ENCODE assay signal across 8 cellular contexts in the genomic region with DNA sequence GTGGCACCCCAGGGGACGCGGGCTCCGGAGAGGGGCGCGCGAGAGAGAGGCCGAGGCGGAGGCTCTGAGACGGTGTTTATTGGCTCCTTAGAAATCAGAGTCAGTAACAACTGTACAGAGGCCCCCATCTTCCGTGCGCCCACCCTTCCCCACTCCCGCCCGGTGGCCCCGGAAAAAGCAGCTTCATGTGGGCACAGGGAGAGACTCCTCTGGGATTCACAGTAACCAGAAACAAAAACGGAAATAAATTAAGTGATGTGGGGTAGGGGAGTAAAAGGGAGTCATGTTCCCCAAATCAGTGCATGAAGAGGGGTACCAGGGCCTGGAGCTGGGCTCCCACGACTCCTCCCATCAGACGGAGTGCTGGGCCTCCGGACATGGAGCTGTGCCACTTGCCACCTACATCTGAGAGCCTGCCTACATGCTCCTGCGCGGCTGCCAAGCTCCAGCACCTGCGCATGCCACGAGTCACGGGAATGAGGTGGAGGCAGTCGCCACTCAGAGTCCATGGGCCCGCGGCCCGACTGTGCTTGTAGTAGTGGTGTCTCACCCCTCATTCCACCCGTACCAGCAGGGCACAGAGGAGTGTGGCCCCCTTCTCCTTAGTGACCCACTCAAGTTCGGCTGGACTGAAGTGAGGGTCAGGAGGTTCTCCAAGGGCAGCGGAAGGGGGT. TPM values are rescaled to one million over a fixed set of nuclear protein-coding genes. Genes with fewer than 3 reads are reported as not detected.
DNase-seq lines count a peak whose midpoint lies in the region; ATAC-seq, FAIRE-seq and TF ChIP-seq lines count a peak whose summit lies in the region.

No MANE protein-coding gene starts in this region.

- peak; percentile 32 for DNase-seq in GM12891 (ENCODE audit: insufficient read length, low spot score)
- DNase-seq in RWPE2 (ENCODE audit: low spot score) = no peak
- DNase-seq in fibroblast of lung (ENCODE audit: low read depth in 2 of 2) = no peak
- no peak for DNase-seq in progenitor cell of endocrine pancreas (ENCODE audit: low spot score, unreplicated experiment)
- no peak for DNase-seq in GM19240 (ENCODE audit: insufficient read length, low spot score)

- no peaks in the 10 kb centered on the region for H4K20me1 ChIP-seq in fibroblast of lung (ENCODE audit: control insufficient read depth, extremely low read depth, insufficient read depth, low read length)

- H3K9me3 ChIP-seq in RWPE2 (ENCODE audit: severe bottlenecking) = no peaks in the 10 kb centered on the region
- H3K9me3 ChIP-seq in fibroblast of lung (ENCODE audit: control insufficient read depth, insufficient read depth, low read depth, low read length) = no peaks in the 10 kb centered on the region

- H3K27ac ChIP-seq in RWPE2 (ENCODE audit: poor library complexity, severe bottlenecking) (peak overlapping the region; percentile 78), fibroblast of lung (ENCODE audit: insufficient read depth, low read length) (peak overlapping the region; percentile 75)

- peak overlapping the region; percentile 81 for H3K4me3 Mint-ChIP-seq in progenitor cell of endocrine pancreas (ENCODE audit: low read depth)

- peak; percentile 3; the same call in 2 of the 3 replicates for ATAC-seq in RWPE2 (ENCODE audit: low read depth)
- no peak for ATAC-seq in HG03457 (IDR thresholded peaks at IDR 0.05; ENCODE audit: unreplicated experiment)
- ATAC-seq in HG02840 (IDR thresholded peaks at IDR 0.05; ENCODE audit: low FRiP score, unreplicated experiment) = no peak
- no peak for ATAC-seq in HG02870 (IDR thresholded peaks at IDR 0.05; ENCODE audit: unreplicated experiment)

- peaks cover 3% of the 10 kb centered on the region for H3K4me1 ChIP-seq in RWPE2 (ENCODE audit: insufficient read depth, poor library complexity, severe bottlenecking)
- H3K4me1 ChIP-seq in fibroblast of lung (ENCODE audit: control insufficient read depth, extremely low read depth, insufficient read depth, low read length) = peaks cover 8% of the 10 kb centered on the region

- peak overlapping the region; percentile 92 for H3K27ac Mint-ChIP-seq in progenitor cell of endocrine pancreas

- H3K9me3 Mint-ChIP-seq in progenitor cell of endocrine pancreas (ENCODE audit: low read depth) = no peaks in the 10 kb centered on the region

- TF ChIP-seq POLR2A in GM12891 (IDR thresholded peaks at IDR 0.05; ENCODE audit: low read depth, low read length) = no peak

- peaks cover 17% of the 10 kb centered on the region for H3K79me2 ChIP-seq in fibroblast of lung (ENCODE audit: control insufficient read depth, insufficient read depth, low read length)

- peaks cover 9% of the 10 kb centered on the region for H3K4me1 Mint-ChIP-seq in progenitor cell of endocrine pancreas (ENCODE audit: low read depth)

- FAIRE-seq in GM12891 (lab: Jason Lieb, UNC) = no peak

- H3K36me3 ChIP-seq in RWPE2 (ENCODE audit: low read depth) (peaks cover 72% of the 10 kb centered on the region), fibroblast of lung (ENCODE audit: control insufficient read depth, insufficient read depth, low read length) (peaks cover 32% of the 10 kb centered on the region)

- peak overlapping the region; percentile 85 for H3K9ac ChIP-seq in fibroblast of lung (ENCODE audit: insufficient read depth, low read length)

- H3K36me3 Mint-ChIP-seq in progenitor cell of endocrine pancreas (ENCODE audit: insufficient read depth) = peaks cover 16% of the 10 kb centered on the region

- H2AFZ ChIP-seq in fibroblast of lung (ENCODE audit: low read length) = peak overlapping the region; percentile 57

- peak overlapping the region; percentile 97 for H3K4me3 ChIP-seq in RWPE2 (ENCODE audit: severe bottlenecking)
- peak overlapping the region; percentile 65 to 88 (median 70) for H3K4me3 ChIP-seq in fibroblast of lung (replicated peaks in 1 of 4; ENCODE audit: control extremely low read depth in 1 of 4, insufficient read depth in 1 of 4, low read depth in 3 of 4, low read length in 4 of 4)

- H3K27me3 Mint-ChIP-seq in progenitor cell of endocrine pancreas = no peaks in the 10 kb centered on the region

- no peak for TF ChIP-seq CTCF in RWPE2 (IDR thresholded peaks at IDR 0.05; ENCODE audit: poor library complexity, severe bottlenecking)
- TF ChIP-seq CTCF in fibroblast of lung (conservative IDR thresholded peaks at IDR 0.05 in 1 of 2, IDR thresholded peaks at IDR 0.05 in 1 of 2; ENCODE audit: low read depth in 1 of 2, low read length in 2 of 2) = no peak
- no peak for TF ChIP-seq CTCF in progenitor cell of endocrine pancreas (IDR thresholded peaks at IDR 0.05; ENCODE audit: unreplicated experiment)

- H3K27me3 ChIP-seq in RWPE2 (ENCODE audit: insufficient read depth, poor library complexity, severe bottlenecking) = no peaks in the 10 kb centered on the region
- no peaks in the 10 kb centered on the region for H3K27me3 ChIP-seq in fibroblast of lung (ENCODE audit: control insufficient read depth, insufficient read depth, low read length)

- H3K4me2 ChIP-seq in fibroblast of lung (ENCODE audit: extremely low read depth, insufficient read depth, low read length) = peak overlapping the region; percentile 89

TF ChIP-seq in GM12891, 5 proteins besides CTCF, POLR2A, EP300 and RAD21:
- TF ChIP-seq POU2F2 (IDR thresholded peaks at IDR 0.05; ENCODE audit: low read depth, low read length) (no peak), SPI1 (IDR thresholded peaks at IDR 0.05; ENCODE audit: low read depth, low read length) (no peak), PAX5 (IDR thresholded peaks at IDR 0.05; ENCODE audit: insufficient read depth, low read length, severe bottlenecking) (no peak), POLR2AphosphoS5 (IDR thresholded peaks at IDR 0.05; ENCODE audit: low read depth, low read length) (no peak), TAF1 (IDR thresholded peaks at IDR 0.05; ENCODE audit: low read depth, low read length) (no peak)

RNA-seq across cellular contexts. Expression of a gene that starts 0.5 kb away (rescaled TPM):
- polyA plus RNA-seq in GM12891 (2012; ENCODE audit: low read depth, missing spikeins) = 44.8 TPM
- 30.6 and 38.5 TPM in 2 replicates for total RNA-seq in fibroblast of lung
- 55.3 and 65.6 TPM in 2 replicates for polyA plus RNA-seq in fibroblast of lung
- 51.2 and 54.6 TPM in 2 replicates for polyA plus RNA-seq in fibroblast of lung (2012)
- polyA minus RNA-seq in fibroblast of lung (ENCODE audit: low replicate concordance) = 117 and 139 TPM in 2 replicates
- total RNA-seq in progenitor cell of endocrine pancreas = 77.1 and 81.1 TPM in 2 replicates

RNA-seq across cellular contexts. Expression of a gene that starts 8.3 kb away (rescaled TPM):
- 646 TPM for polyA plus RNA-seq in GM12891 (2012; ENCODE audit: low read depth, missing spikeins)
- total RNA-seq in fibroblast of lung = 275 and 347 TPM in 2 replicates
- 752 and 1,278 TPM in 2 replicates for polyA plus RNA-seq in fibroblast of lung
- polyA plus RNA-seq in fibroblast of lung (2012) = 587 and 1,061 TPM in 2 replicates
- 765 and 958 TPM in 2 replicates for polyA minus RNA-seq in fibroblast of lung (ENCODE audit: low replicate concordance)
- 323 and 338 TPM in 2 replicates for total RNA-seq in progenitor cell of endocrine pancreas

RNA-seq across cellular contexts. Expression of a gene that starts 13.4 kb away (rescaled TPM):
- 16.0 TPM for polyA plus RNA-seq in GM12891 (2012; ENCODE audit: low read depth, missing spikeins)
- total RNA-seq in fibroblast of lung (18.2 and 20.1 TPM in 2 replicates), progenitor cell of endocrine pancreas (75.2 TPM in 2 replicates)
- polyA plus RNA-seq in fibroblast of lung = 6.0 and 8.3 TPM in 2 replicates
- 9.6 and 10.8 TPM in 2 replicates for polyA plus RNA-seq in fibroblast of lung (2012)
- 34.3 and 36.6 TPM in 2 replicates for polyA minus RNA-seq in fibroblast of lung (ENCODE audit: low replicate concordance)

RNA-seq across cellular contexts. Expression of a gene that starts 20.6 kb away (rescaled TPM):
- 103 TPM for polyA plus RNA-seq in GM12891 (2012; ENCODE audit: low read depth, missing spikeins)
- 2.1 and 3.9 TPM in 2 replicates for total RNA-seq in fibroblast of lung
- 0.06 and 0.40 TPM in 2 replicates for polyA plus RNA-seq in fibroblast of lung
- polyA plus RNA-seq in fibroblast of lung (2012) = 3.7 and 4.6 TPM in 2 replicates
- polyA minus RNA-seq in fibroblast of lung (ENCODE audit: low replicate concordance) = 4.8 TPM in 1 of 2 replicates, not detected in the other
- total RNA-seq in progenitor cell of endocrine pancreas = 1.0 TPM in 1 of 2 replicates, not detected in the other

RNA-seq across cellular contexts. Expression of a gene that starts 21.3 kb away (rescaled TPM):
- polyA plus RNA-seq in GM12891 (2012; ENCODE audit: low read depth, missing spikeins) = not detected
- total RNA-seq in fibroblast of lung (under 0.01 TPM in 1 of 2 replicates, not detected in the other), progenitor cell of endocrine pancreas (2.7 and 4.3 TPM in 2 replicates)
- not detected in 2 replicates for polyA plus RNA-seq in fibroblast of lung
- not detected in 2 replicates for polyA plus RNA-seq in fibroblast of lung (2012)
- polyA minus RNA-seq in fibroblast of lung (ENCODE audit: low replicate concordance) = not detected in 2 replicates
